In the genomic region with DNA sequence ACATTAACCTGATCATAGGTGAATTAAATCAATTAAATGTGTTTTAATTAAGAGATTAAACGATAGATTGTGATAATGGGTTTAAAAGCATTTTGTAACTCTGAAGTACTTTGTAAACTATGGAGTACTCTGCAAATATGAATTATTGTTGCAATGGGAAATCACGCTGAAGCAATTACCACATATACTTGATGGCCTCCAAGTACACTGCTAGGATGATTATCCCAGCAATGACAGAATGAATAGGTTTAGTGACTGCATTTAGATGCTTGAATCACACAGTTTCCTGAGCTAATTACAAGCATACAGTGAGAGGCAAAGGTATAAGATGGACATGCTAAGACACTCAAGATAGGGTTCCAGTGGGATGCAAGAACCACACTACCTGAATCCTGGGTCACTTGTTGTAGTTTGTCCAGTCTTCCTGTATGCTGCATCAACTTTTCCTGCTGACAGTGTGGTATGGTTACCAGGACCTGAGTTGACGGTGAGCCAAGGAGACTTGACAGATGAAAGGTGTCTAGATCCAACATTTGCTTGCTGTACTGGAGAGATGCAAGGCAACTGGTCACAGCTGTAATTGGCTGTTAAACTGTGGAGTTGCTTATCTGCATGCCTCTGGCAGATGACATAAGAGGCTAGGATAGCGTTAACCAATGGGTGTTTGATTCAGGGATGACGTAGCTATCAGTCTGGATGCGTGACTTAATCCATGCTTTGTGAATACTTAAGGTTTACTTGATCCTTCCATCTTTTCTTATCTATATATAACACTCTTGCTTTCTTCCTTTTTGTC, we compare ENCODE assay signal across 1 cellular context.
TF ChIP-seq lines count a peak whose summit lies in the region.

No MANE protein-coding gene starts in this region.

TF ChIP-seq in K562, 482 proteins besides CTCF, POLR2A, EP300 and RAD21 (continues in another document):
- TF ChIP-seq MED1 (CRISPR knock-in tag; IDR thresholded peaks at IDR 0.05; ENCODE audit: borderline replicate concordance) (no peak), CREM (IDR thresholded peaks at IDR 0.05; ENCODE audit: low read depth) (peak; percentile 78), TAF1 (IDR thresholded peaks at IDR 0.05; ENCODE audit: control insufficient read depth, extremely low read depth, insufficient read depth, low read length, severe bottlenecking) (no peak), SLC30A9 (CRISPR knock-in tag; IDR thresholded peaks at IDR 0.05) (no peak), EHMT2 (IDR thresholded peaks at IDR 0.05) (no peak), ETV6 (IDR thresholded peaks at IDR 0.05; ENCODE audit: borderline replicate concordance in 1 of 2, low read depth in 2 of 2, low read length in 1 of 2) (no peak), ETV6 (CRISPR knock-in tag; IDR thresholded peaks at IDR 0.05; ENCODE audit: borderline replicate concordance) (no peak), CREB1 (IDR thresholded peaks at IDR 0.05) (peak; percentile 62; the same call in 1 of the 2 replicates), CREB1 (CRISPR knock-in tag; IDR thresholded peaks at IDR 0.05) (peak; percentile 71), XRCC5 (IDR thresholded peaks at IDR 0.05; ENCODE audit: low read depth, low read length) (no peak), HDAC3 (IDR thresholded peaks at IDR 0.05; ENCODE audit: borderline replicate concordance, partially characterized antibody) (no peak), NELFE (IDR thresholded peaks at IDR 0.05; ENCODE audit: insufficient read depth, insufficient read length) (no peak), ATF7 (IDR thresholded peaks at IDR 0.05) (peak; percentile 64; the same call in 1 of the 2 replicates), ARID1B (IDR thresholded peaks at IDR 0.05) (no peak), HLTF (IDR thresholded peaks at IDR 0.05) (no peak), TCF7 (IDR thresholded peaks at IDR 0.05; ENCODE audit: borderline replicate concordance) (no peak), ATF1 (CRISPR knock-in tag; IDR thresholded peaks at IDR 0.05) (no peak), ATF1 (tag; IDR thresholded peaks at IDR 0.05) (peak; percentile 85), ZNF699 (CRISPR knock-in tag; IDR thresholded peaks at IDR 0.05; ENCODE audit: insufficient replicate concordance) (no peak), MEIS2 (IDR thresholded peaks at IDR 0.05; ENCODE audit: partially characterized antibody) (no peak), PHB (CRISPR knock-in tag; IDR thresholded peaks at IDR 0.05) (no peak), JUND (IDR thresholded peaks at IDR 0.05; ENCODE audit: borderline replicate concordance, low read depth, low read length) (no peak), JUND (tag; IDR thresholded peaks at IDR 0.05; ENCODE audit: borderline replicate concordance, low read depth, low read length) (peak; percentile 25; the same call in 1 of the 3 replicates), CC2D1A (IDR thresholded peaks at IDR 0.05) (0 out of 2 replicates have a peak, but pooled peaks have one; percentile 13), ZEB2 (IDR thresholded peaks at IDR 0.05) (no peak), SIN3A (IDR thresholded peaks at IDR 0.05; ENCODE audit: borderline replicate concordance in 2 of 2, control insufficient read depth in 1 of 2, low read depth in 2 of 2, low read length in 2 of 2) (no peak)
- TF ChIP-seq, protein P1, sequence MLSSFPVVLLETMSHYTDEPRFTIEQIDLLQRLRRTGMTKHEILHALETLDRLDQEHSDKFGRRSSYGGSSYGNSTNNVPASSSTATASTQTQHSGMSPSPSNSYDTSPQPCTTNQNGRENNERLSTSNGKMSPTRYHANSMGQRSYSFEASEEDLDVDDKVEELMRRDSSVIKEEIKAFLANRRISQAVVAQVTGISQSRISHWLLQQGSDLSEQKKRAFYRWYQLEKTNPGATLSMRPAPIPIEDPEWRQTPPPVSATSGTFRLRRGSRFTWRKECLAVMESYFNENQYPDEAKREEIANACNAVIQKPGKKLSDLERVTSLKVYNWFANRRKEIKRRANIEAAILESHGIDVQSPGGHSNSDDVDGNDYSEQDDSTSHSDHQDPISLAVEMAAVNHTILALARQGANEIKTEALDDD (IDR thresholded peaks at IDR 0.05), result 0 out of 2 replicates have a peak, but pooled peaks have one; percentile 27
- TF ChIP-seq, protein P2, sequence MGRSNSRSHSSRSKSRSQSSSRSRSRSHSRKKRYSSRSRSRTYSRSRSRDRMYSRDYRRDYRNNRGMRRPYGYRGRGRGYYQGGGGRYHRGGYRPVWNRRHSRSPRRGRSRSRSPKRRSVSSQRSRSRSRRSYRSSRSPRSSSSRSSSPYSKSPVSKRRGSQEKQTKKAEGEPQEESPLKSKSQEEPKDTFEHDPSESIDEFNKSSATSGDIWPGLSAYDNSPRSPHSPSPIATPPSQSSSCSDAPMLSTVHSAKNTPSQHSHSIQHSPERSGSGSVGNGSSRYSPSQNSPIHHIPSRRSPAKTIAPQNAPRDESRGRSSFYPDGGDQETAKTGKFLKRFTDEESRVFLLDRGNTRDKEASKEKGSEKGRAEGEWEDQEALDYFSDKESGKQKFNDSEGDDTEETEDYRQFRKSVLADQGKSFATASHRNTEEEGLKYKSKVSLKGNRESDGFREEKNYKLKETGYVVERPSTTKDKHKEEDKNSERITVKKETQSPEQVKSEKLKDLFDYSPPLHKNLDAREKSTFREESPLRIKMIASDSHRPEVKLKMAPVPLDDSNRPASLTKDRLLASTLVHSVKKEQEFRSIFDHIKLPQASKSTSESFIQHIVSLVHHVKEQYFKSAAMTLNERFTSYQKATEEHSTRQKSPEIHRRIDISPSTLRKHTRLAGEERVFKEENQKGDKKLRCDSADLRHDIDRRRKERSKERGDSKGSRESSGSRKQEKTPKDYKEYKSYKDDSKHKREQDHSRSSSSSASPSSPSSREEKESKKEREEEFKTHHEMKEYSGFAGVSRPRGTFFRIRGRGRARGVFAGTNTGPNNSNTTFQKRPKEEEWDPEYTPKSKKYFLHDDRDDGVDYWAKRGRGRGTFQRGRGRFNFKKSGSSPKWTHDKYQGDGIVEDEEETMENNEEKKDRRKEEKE (IDR thresholded peaks at IDR 0.05; ENCODE audit: borderline replicate concordance in 1 of 2, control insufficient read depth in 1 of 2, low read depth in 2 of 2, low read length in 1 of 2), result no peak
- TF ChIP-seq, protein P3, sequence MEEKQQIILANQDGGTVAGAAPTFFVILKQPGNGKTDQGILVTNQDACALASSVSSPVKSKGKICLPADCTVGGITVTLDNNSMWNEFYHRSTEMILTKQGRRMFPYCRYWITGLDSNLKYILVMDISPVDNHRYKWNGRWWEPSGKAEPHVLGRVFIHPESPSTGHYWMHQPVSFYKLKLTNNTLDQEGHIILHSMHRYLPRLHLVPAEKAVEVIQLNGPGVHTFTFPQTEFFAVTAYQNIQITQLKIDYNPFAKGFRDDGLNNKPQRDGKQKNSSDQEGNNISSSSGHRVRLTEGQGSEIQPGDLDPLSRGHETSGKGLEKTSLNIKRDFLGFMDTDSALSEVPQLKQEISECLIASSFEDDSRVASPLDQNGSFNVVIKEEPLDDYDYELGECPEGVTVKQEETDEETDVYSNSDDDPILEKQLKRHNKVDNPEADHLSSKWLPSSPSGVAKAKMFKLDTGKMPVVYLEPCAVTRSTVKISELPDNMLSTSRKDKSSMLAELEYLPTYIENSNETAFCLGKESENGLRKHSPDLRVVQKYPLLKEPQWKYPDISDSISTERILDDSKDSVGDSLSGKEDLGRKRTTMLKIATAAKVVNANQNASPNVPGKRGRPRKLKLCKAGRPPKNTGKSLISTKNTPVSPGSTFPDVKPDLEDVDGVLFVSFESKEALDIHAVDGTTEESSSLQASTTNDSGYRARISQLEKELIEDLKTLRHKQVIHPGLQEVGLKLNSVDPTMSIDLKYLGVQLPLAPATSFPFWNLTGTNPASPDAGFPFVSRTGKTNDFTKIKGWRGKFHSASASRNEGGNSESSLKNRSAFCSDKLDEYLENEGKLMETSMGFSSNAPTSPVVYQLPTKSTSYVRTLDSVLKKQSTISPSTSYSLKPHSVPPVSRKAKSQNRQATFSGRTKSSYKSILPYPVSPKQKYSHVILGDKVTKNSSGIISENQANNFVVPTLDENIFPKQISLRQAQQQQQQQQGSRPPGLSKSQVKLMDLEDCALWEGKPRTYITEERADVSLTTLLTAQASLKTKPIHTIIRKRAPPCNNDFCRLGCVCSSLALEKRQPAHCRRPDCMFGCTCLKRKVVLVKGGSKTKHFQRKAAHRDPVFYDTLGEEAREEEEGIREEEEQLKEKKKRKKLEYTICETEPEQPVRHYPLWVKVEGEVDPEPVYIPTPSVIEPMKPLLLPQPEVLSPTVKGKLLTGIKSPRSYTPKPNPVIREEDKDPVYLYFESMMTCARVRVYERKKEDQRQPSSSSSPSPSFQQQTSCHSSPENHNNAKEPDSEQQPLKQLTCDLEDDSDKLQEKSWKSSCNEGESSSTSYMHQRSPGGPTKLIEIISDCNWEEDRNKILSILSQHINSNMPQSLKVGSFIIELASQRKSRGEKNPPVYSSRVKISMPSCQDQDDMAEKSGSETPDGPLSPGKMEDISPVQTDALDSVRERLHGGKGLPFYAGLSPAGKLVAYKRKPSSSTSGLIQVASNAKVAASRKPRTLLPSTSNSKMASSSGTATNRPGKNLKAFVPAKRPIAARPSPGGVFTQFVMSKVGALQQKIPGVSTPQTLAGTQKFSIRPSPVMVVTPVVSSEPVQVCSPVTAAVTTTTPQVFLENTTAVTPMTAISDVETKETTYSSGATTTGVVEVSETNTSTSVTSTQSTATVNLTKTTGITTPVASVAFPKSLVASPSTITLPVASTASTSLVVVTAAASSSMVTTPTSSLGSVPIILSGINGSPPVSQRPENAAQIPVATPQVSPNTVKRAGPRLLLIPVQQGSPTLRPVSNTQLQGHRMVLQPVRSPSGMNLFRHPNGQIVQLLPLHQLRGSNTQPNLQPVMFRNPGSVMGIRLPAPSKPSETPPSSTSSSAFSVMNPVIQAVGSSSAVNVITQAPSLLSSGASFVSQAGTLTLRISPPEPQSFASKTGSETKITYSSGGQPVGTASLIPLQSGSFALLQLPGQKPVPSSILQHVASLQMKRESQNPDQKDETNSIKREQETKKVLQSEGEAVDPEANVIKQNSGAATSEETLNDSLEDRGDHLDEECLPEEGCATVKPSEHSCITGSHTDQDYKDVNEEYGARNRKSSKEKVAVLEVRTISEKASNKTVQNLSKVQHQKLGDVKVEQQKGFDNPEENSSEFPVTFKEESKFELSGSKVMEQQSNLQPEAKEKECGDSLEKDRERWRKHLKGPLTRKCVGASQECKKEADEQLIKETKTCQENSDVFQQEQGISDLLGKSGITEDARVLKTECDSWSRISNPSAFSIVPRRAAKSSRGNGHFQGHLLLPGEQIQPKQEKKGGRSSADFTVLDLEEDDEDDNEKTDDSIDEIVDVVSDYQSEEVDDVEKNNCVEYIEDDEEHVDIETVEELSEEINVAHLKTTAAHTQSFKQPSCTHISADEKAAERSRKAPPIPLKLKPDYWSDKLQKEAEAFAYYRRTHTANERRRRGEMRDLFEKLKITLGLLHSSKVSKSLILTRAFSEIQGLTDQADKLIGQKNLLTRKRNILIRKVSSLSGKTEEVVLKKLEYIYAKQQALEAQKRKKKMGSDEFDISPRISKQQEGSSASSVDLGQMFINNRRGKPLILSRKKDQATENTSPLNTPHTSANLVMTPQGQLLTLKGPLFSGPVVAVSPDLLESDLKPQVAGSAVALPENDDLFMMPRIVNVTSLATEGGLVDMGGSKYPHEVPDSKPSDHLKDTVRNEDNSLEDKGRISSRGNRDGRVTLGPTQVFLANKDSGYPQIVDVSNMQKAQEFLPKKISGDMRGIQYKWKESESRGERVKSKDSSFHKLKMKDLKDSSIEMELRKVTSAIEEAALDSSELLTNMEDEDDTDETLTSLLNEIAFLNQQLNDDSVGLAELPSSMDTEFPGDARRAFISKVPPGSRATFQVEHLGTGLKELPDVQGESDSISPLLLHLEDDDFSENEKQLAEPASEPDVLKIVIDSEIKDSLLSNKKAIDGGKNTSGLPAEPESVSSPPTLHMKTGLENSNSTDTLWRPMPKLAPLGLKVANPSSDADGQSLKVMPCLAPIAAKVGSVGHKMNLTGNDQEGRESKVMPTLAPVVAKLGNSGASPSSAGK (IDR thresholded peaks at IDR 0.05), result no peak
- TF ChIP-seq, protein P4, sequence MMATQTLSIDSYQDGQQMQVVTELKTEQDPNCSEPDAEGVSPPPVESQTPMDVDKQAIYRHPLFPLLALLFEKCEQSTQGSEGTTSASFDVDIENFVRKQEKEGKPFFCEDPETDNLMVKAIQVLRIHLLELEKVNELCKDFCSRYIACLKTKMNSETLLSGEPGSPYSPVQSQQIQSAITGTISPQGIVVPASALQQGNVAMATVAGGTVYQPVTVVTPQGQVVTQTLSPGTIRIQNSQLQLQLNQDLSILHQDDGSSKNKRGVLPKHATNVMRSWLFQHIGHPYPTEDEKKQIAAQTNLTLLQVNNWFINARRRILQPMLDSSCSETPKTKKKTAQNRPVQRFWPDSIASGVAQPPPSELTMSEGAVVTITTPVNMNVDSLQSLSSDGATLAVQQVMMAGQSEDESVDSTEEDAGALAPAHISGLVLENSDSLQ (IDR thresholded peaks at IDR 0.05), result 0 out of 2 replicates have a peak, but pooled peaks have one; percentile 10
- TF ChIP-seq, protein P5, sequence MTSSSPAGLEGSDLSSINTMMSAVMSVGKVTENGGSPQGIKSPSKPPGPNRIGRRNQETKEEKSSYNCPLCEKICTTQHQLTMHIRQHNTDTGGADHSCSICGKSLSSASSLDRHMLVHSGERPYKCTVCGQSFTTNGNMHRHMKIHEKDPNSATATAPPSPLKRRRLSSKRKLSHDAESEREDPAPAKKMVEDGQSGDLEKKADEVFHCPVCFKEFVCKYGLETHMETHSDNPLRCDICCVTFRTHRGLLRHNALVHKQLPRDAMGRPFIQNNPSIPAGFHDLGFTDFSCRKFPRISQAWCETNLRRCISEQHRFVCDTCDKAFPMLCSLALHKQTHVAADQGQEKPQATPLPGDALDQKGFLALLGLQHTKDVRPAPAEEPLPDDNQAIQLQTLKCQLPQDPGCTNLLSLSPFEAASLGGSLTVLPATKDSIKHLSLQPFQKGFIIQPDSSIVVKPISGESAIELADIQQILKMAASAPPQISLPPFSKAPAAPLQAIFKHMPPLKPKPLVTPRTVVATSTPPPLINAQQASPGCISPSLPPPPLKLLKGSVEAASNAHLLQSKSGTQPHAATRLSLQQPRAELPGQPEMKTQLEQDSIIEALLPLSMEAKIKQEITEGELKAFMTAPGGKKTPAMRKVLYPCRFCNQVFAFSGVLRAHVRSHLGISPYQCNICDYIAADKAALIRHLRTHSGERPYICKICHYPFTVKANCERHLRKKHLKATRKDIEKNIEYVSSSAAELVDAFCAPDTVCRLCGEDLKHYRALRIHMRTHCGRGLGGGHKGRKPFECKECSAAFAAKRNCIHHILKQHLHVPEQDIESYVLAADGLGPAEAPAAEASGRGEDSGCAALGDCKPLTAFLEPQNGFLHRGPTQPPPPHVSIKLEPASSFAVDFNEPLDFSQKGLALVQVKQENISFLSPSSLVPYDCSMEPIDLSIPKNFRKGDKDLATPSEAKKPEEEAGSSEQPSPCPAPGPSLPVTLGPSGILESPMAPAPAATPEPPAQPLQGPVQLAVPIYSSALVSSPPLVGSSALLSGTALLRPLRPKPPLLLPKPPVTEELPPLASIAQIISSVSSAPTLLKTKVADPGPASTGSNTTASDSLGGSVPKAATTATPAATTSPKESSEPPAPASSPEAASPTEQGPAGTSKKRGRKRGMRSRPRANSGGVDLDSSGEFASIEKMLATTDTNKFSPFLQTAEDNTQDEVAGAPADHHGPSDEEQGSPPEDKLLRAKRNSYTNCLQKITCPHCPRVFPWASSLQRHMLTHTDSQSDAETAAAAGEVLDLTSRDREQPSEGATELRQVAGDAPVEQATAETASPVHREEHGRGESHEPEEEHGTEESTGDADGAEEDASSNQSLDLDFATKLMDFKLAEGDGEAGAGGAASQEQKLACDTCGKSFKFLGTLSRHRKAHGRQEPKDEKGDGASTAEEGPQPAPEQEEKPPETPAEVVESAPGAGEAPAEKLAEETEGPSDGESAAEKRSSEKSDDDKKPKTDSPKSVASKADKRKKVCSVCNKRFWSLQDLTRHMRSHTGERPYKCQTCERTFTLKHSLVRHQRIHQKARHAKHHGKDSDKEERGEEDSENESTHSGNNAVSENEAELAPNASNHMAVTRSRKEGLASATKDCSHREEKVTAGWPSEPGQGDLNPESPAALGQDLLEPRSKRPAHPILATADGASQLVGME (CRISPR knock-in tag; IDR thresholded peaks at IDR 0.05), result no peak
